Comparison of ENCODE assay signal across 4 cellular contexts in genomic region chrX:135744739-135745138, GRCh38. TPM values are rescaled to one million over a fixed set of nuclear protein-coding genes. Genes with fewer than 3 reads are reported as not detected.
"Had no signal": no experiment of that assay in that cellular context is flagged by ENCODE, and none has a peak within 500 bp of the region (broad histone marks: within the 10 kb centered on the region; RNA-seq: fewer than 3 reads in every experiment).

No MANE protein-coding gene starts in this region.

RNA-seq across cellular contexts. Expression of gene CT45A3, which starts 23.3 kb away (rescaled TPM):
- total RNA-seq: LHCN-M2, MCF 10A, NCI-H460 had no signal

RNA-seq across cellular contexts. Expression of gene CT45A1, which starts 31.3 kb away (rescaled TPM):
- total RNA-seq: LHCN-M2, M059J, MCF 10A, NCI-H460 had no signal

RNA-seq across cellular contexts. Expression of gene CT45A5, which starts 40.6 kb away (rescaled TPM):
- total RNA-seq: LHCN-M2, M059J, MCF 10A, NCI-H460 had no signal

RNA-seq across cellular contexts. Expression of gene CT45A6, which starts 57.8 kb away (rescaled TPM):
- total RNA-seq: LHCN-M2, M059J, MCF 10A, NCI-H460 had no signal
